23 cellular contexts compared by ENCODE assay signal in the genomic region with DNA sequence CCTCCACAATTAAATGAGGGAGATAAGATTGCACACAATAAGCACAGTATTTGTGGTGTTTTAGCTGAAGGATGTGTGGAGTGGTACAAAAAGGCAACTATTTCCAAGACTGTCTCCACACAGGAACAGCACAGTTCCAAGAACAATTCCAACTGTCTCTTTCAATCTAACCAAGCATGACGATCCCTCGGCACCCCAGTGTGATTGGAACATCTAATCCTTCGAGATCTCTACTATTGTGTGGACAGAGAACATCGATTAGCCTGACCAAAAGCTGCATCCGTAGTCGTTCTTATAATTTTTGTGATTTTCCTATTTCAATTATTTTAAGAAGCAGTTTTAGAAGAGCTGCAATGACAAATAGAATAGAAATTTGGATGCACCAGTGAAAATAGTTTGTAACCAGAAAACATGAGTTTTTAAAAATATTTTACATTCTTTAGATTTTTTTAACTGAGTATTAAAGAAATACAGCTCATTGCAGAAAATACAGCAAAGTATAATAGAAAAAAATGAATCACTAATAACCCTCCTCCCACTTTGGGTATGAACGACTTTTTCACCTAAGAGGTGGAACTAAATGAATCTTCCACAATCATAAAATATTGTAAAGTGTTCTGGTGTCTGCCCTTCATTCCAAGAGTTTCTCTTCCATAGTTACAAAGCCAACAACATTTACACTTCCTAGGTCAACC.
"Had no signal": no experiment of that assay in that cellular context is flagged by ENCODE, and none has a peak within 500 bp of the region (broad histone marks: within the 10 kb centered on the region; RNA-seq: fewer than 3 reads in every experiment).

No MANE protein-coding gene starts in this region.

- DNase-seq: activated CD4-positive, alpha-beta T cell treated with anti-CD3 and anti-CD28 coated beads, Interleukin-2, amount 10 ng/mL, durations not matched to agents 7 days and 5 days; activated CD8-positive, alpha-beta T cell treated with anti-CD3 and anti-CD28 coated beads, Interleukin-2, amount 10 ng/mL, durations not matched to agents 7 days and 5 days; activated naive CD4-positive, alpha-beta T cell treated with anti-CD3 and anti-CD28 coated beads for 36 hours; activated T-cell treated with anti-CD3 and anti-CD28 coated beads, Interleukin-2, amount 50 U/mL, for 24 hours; aorta; erythroblast; gastrocnemius medialis; heart left ventricle; immature natural killer cell; kidney glomerular epithelial cell; left ventricle myocardium superior; naive thymus-derived CD4-positive, alpha-beta T cell; stimulated activated CD4-positive, alpha-beta T cell treated with anti-CD3 and anti-CD28 coated beads, Interleukin-12 subunit alpha, Interleukin-12 subunit beta, amount 100 ng/mL, for 4 hours; stimulated activated CD4-positive, alpha-beta T cell treated with anti-CD3 and anti-CD28 coated beads, Interleukin-1b, Interleukin-23, amount 100 ng/mL, for 48 hours; stimulated activated naive CD4-positive, alpha-beta T cell treated with Interleukin-2 at 50 U/mL for 16 hours; T-cell; thyroid gland had no signal

- H3K4me3 ChIP-seq: coronary artery, gastrocnemius medialis, heart left ventricle, thyroid gland had no signal

- H3K79me2 ChIP-seq: parathyroid adenoma had no signal

- H2AFZ ChIP-seq: parathyroid adenoma had no signal

- H3K27ac ChIP-seq: brain microvascular endothelial cell, coronary artery, gastrocnemius medialis, heart left ventricle, parathyroid adenoma, thyroid gland had no signal

- H3K9me3 ChIP-seq: gastrocnemius medialis, thyroid gland had no signal

- H3K27me3 ChIP-seq: brain microvascular endothelial cell, thyroid gland had no signal

- H3K4me3 Mint-ChIP-seq: activated CD4-positive, alpha-beta T cell treated with anti-CD3 and anti-CD28 coated beads, Interleukin-2, amount 10 ng/mL, durations not matched to agents 7 days and 5 days; activated CD8-positive, alpha-beta T cell treated with anti-CD3 and anti-CD28 coated beads, Interleukin-2, amount 10 ng/mL, durations not matched to agents 7 days and 5 days; activated naive CD4-positive, alpha-beta T cell treated with anti-CD3 and anti-CD28 coated beads for 36 hours; activated T-cell treated with anti-CD3 and anti-CD28 coated beads, Interleukin-2, amount 50 U/mL, for 24 hours; central memory CD8-positive, alpha-beta T cell; immature natural killer cell; naive thymus-derived CD4-positive, alpha-beta T cell; T-cell had no signal

- H3K27ac Mint-ChIP-seq: activated CD4-positive, alpha-beta T cell treated with anti-CD3 and anti-CD28 coated beads, Interleukin-2, amount 10 ng/mL, durations not matched to agents 7 days and 5 days; activated CD8-positive, alpha-beta T cell treated with anti-CD3 and anti-CD28 coated beads, Interleukin-2, amount 10 ng/mL, durations not matched to agents 7 days and 5 days; activated naive CD4-positive, alpha-beta T cell treated with anti-CD3 and anti-CD28 coated beads for 36 hours; activated T-cell treated with anti-CD3 and anti-CD28 coated beads, Interleukin-2, amount 50 U/mL, for 24 hours; activated T-helper 2 cell treated with anti-CD3 and anti-CD28 coated beads, Interferon-gamma antibody, Interleukin-2, Interleukin-4, amounts not matched to agents 10 μg/mL and 5 μg/mL and 100 μg/mL, durations not matched to agents 14 hours and 24 hours and 36 hours; immature natural killer cell; naive thymus-derived CD4-positive, alpha-beta T cell; T-cell had no signal

- H3K36me3 ChIP-seq: brain microvascular endothelial cell, gastrocnemius medialis, heart left ventricle, thyroid gland had no signal

- H3K4me1 ChIP-seq: gastrocnemius medialis, parathyroid adenoma, thyroid gland had no signal

- ATAC-seq: activated CD4-positive, CD25-positive, alpha-beta regulatory T cell treated with anti-CD3 and anti-CD28 coated beads, Interleukin-2, amount 50 U/mL, for 24 hours; activated CD8-positive, alpha-beta T cell treated with anti-CD3 and anti-CD28 coated beads, Interleukin-2, amount 10 ng/mL, durations not matched to agents 7 days and 5 days; gastrocnemius medialis; heart left ventricle; left ventricle myocardium superior; naive thymus-derived CD4-positive, alpha-beta T cell; T-cell had no signal

- H3K9me3 Mint-ChIP-seq: central memory CD8-positive, alpha-beta T cell had no signal

- H3K9ac ChIP-seq: parathyroid adenoma had no signal

- H3K4me1 Mint-ChIP-seq: activated CD4-positive, alpha-beta T cell treated with anti-CD3 and anti-CD28 coated beads, Interleukin-2, amount 10 ng/mL, durations not matched to agents 7 days and 5 days; immature natural killer cell had no signal

- H3K27me3 Mint-ChIP-seq: activated T-cell treated with anti-CD3 and anti-CD28 coated beads, Interleukin-2, amount 50 U/mL, for 24 hours had no signal
